Comparison of ENCODE assay signal across 8 cellular contexts in the genomic region with DNA sequence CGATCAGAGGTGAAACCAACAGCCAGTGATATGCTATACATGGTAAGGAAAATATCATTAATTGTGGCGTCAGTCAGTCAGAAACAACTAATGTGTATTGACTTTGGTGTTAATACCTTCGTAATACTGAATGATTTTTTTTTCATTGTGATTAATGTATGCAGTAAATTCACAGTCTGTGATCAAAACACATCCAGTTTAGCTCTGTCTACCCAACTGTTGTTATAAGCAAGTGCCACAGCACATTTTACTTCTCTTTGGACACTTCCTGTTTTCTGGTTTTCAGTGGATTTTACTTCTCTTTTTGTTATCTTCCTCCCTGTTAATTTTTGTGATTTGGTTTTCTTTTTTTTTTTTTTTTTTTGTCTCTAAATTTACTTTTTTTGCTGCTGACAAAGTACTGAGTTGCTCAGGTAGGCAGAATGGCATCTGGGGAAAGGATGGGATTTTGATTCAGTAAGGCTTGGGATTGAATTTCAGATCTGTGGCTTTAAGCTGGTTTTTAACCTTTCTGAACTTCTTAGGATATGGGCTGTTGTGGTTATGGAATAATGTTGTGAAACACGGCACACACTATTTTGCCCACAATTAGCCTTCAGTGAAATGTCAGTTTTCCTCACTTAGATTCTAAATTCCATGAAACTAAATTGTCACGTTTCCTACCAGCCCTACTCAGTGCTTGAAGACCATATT. TPM values are rescaled to one million over a fixed set of nuclear protein-coding genes. Genes with fewer than 3 reads are reported as not detected.
DNase-seq lines count a peak whose midpoint lies in the region; ATAC-seq, FAIRE-seq and TF ChIP-seq lines count a peak whose summit lies in the region.

No MANE protein-coding gene starts in this region.

- intact Hi-C loops in Right ventricle myocardium superior (cut with DNase I) (loop anchor here (10.0 kb wide), 1 partner anchor 146 kb away; a partner anchor contains a TSS), cardiac septum (cut with DNase I) (loop anchor here (10.0 kb wide), 1 partner anchor 86 kb away; a partner anchor contains a TSS), left ventricle myocardium inferior (cut with micrococcal nuclease) (no loop called here)

- peak overlapping the region; percentile 92 for H3K27ac Mint-ChIP-seq in T-helper 17 cell

- no peak for TF ChIP-seq CTCF in left ventricle myocardium inferior (IDR thresholded peaks at IDR 0.05; ENCODE audit: borderline replicate concordance)

- peak overlapping the region; percentile 68 for H3K27ac ChIP-seq in left ventricle myocardium inferior (replicated peaks)

- H3K9me3 ChIP-seq in T-helper 17 cell (ENCODE audit: control insufficient read depth, low read length, poor library complexity, severe bottlenecking) (no peaks in the 10 kb centered on the region), left ventricle myocardium inferior (replicated peaks) (no peaks in the 10 kb centered on the region)

- H3K36me3 Mint-ChIP-seq in T-helper 17 cell (ENCODE audit: low read depth): peaks cover 16% of the 10 kb centered on the region

- no peaks in the 10 kb centered on the region for H3K27me3 Mint-ChIP-seq in T-helper 17 cell

- no peak for FAIRE-seq in RCC 7860 (lab: Jason Lieb, UNC)

- ATAC-seq in Right ventricle myocardium superior (ENCODE audit: poor library complexity): peak; percentile 46
- peak; percentile 11 for ATAC-seq in HG03196 (IDR thresholded peaks at IDR 0.05; ENCODE audit: unreplicated experiment)
- peak; percentile 9 for ATAC-seq in T-helper 17 cell
- ATAC-seq in stimulated activated naive CD8-positive, alpha-beta T cell treated with anti-CD3 and anti-CD28 coated beads, Interleukin-15, Interleukin-2, amounts not matched to agents 100 U/mL and 50 U/mL, for 24 hours: peak; percentile 7

- peaks cover 3% of the 10 kb centered on the region for H3K4me1 ChIP-seq in left ventricle myocardium inferior

- H3K36me3 ChIP-seq in left ventricle myocardium inferior: no peaks in the 10 kb centered on the region

- DNase-seq in Right ventricle myocardium superior (no peak), cardiac septum (ENCODE audit: low spot score) (no peak), T-helper 17 cell (no peak), left ventricle myocardium inferior (no peak), RCC 7860 (ENCODE audit: low spot score) (no peak), NCI-H82 (lab: John Stamatoyannopoulos, UW) (no peak)
- DNase-seq in stimulated activated naive CD8-positive, alpha-beta T cell treated with anti-CD3 and anti-CD28 coated beads, Interleukin-15, Interleukin-2, amounts not matched to agents 100 U/mL and 50 U/mL, for 24 hours: no peak

- peak overlapping the region; percentile 77 for H3K4me3 Mint-ChIP-seq in T-helper 17 cell

- peaks cover 61% of the 10 kb centered on the region for H3K4me1 Mint-ChIP-seq in T-helper 17 cell

- no peaks in the 10 kb centered on the region for H3K27me3 ChIP-seq in left ventricle myocardium inferior (ENCODE audit: low read depth)

- peak overlapping the region; percentile 60 for H3K4me3 ChIP-seq in left ventricle myocardium inferior

RNA-seq across cellular contexts. Expression of a gene that starts 0.6 kb away (rescaled TPM):
- total RNA-seq in Right ventricle myocardium superior (10.9 TPM), cardiac septum (7.8 TPM), T-helper 17 cell (100 to 1,000 TPM; 104 to 105 TPM), left ventricle myocardium inferior (7.0 TPM)

RNA-seq across cellular contexts. Expression of a gene that starts 30.2 kb away (rescaled TPM):
- total RNA-seq in Right ventricle myocardium superior (25.2 TPM), cardiac septum (38.1 TPM), T-helper 17 cell (100 to 1,000 TPM in 1 of 2 donors, 10 to 100 TPM in 1; 98.0 to 123 TPM), left ventricle myocardium inferior (32.7 TPM)
